Comparison of ENCODE assay signal across 1 cellular context in the genomic region with DNA sequence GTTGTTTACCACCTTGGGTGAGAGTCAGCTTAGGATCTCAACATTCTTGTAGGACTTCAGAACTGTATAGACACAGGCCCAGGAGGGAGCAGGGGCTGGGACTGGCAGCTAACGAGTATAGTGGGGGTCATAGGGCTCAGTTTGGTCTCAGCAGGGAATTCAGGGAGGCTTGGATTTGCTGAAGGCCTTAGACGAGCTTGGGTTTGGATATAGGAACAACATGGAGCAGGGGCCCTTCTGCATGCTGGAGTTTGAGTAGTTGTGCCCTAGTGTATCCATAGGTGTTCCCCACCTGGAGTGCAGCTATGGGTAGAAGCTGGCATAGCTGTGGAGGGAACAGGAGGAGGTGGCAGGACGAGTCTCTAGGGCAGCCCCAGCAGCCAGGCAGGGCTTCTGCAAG.
TF ChIP-seq lines count a peak whose summit lies in the region.

No MANE protein-coding gene starts in this region.

TF ChIP-seq in H1, 55 proteins besides CTCF, POLR2A, EP300 and RAD21:
- TF ChIP-seq MAFK (IDR thresholded peaks at IDR 0.05; ENCODE audit: low read depth, low read length): no peak
- TF ChIP-seq SIRT6 (IDR thresholded peaks at IDR 0.05; ENCODE audit: low read length): no peak
- TF ChIP-seq RBBP5 (IDR thresholded peaks at IDR 0.05; ENCODE audit: borderline replicate concordance, low read depth, low read length): no peak
- no peak for TF ChIP-seq TEAD4 (IDR thresholded peaks at IDR 0.05; ENCODE audit: low read depth, low read length)
- no peak for TF ChIP-seq CHD1 (IDR thresholded peaks at IDR 0.05; ENCODE audit: low read depth, low read length)
- TF ChIP-seq JUN (IDR thresholded peaks at IDR 0.05; ENCODE audit: low read depth, low read length): no peak
- TF ChIP-seq, protein P1, sequence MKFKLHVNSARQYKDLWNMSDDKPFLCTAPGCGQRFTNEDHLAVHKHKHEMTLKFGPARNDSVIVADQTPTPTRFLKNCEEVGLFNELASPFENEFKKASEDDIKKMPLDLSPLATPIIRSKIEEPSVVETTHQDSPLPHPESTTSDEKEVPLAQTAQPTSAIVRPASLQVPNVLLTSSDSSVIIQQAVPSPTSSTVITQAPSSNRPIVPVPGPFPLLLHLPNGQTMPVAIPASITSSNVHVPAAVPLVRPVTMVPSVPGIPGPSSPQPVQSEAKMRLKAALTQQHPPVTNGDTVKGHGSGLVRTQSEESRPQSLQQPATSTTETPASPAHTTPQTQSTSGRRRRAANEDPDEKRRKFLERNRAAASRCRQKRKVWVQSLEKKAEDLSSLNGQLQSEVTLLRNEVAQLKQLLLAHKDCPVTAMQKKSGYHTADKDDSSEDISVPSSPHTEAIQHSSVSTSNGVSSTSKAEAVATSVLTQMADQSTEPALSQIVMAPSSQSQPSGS (IDR thresholded peaks at IDR 0.05; ENCODE audit: low read length): no peak
- TF ChIP-seq RFX5 (IDR thresholded peaks at IDR 0.05; ENCODE audit: borderline replicate concordance, low read depth, low read length): no peak
- TF ChIP-seq EGR1 (IDR thresholded peaks at IDR 0.05; ENCODE audit: borderline replicate concordance, low read depth, low read length): no peak
- no peak for TF ChIP-seq BRCA1 (IDR thresholded peaks at IDR 0.05; ENCODE audit: low read depth, low read length)
TF ChIP-seq in H1: peak in this region for 0.
